34 cellular contexts compared by ENCODE assay signal in the genomic region with DNA sequence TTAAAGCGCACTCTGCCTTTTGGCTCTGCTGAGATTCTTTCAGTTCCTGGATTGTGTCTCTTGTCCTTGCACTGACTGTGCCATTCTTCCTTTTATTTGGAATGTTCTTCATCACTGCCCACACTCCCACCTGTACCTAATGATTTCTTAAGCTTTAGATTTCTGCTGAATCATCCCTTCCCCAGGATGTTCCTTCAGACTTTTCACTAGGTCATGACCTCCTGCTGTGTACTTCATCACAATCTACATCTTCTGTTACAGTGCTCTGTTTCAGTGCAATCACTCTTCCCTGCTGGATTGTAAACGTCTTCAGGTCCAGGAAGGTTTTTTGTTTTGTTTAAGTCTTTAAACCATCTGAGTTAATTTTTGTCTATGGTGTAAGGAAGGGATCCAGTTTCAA.
DNase-seq lines count a peak whose midpoint lies in the region; ATAC-seq and TF ChIP-seq lines count a peak whose summit lies in the region.
"Had no signal": no experiment of that assay in that cellular context is flagged by ENCODE, and none has a peak within 500 bp of the region (broad histone marks: within the 10 kb centered on the region; RNA-seq: fewer than 3 reads in every experiment).

No MANE protein-coding gene starts in this region.

- H2BK5ac ChIP-seq in mesenchymal stem cell (ENCODE audit: low read depth, low read length, poor library complexity, severe bottlenecking), result no peak overlapping the region

- no peak overlapping the region for H3K27ac ChIP-seq in endodermal cell (ENCODE audit: low read depth, low read length)
- peak overlapping the region; percentile 53 for H3K27ac ChIP-seq in mesenchymal stem cell (ENCODE audit: low read length, poor library complexity, severe bottlenecking)
- H3K27ac ChIP-seq: brain microvascular endothelial cell, coronary artery, esophagus squamous epithelium, gastrocnemius medialis, RWPE1, spleen, suprapubic skin, uterus had no signal

- H2BK12ac ChIP-seq in mesenchymal stem cell (ENCODE audit: low read length in 2 of 2), result no peak overlapping the region

- H3K27ac Mint-ChIP-seq in endodermal cell, result peak overlapping the region; percentile 59
- H3K27ac Mint-ChIP-seq: activated CD4-positive, alpha-beta T cell treated with anti-CD3 and anti-CD28 coated beads for 36 hours; activated T-cell treated with anti-CD3 and anti-CD28 coated beads, Interleukin-2, amount 50 U/mL, for 24 hours; stimulated activated memory B cell treated with anti-CD40 and anti-IgM and Interleukin-4, amounts not matched to agents 10 μg/mL and 1 μg/mL and 100 μg/mL, for 72 hours; T-helper 1 cell treated with Interleukin-12 subunit alpha and Interleukin-12 subunit beta and Interleukin-4 antibody, amounts not matched to agents 30 μg/mL and 1 μg/mL, for 36 hours had no signal

- no peak overlapping the region for H3K4ac ChIP-seq in mesenchymal stem cell (ENCODE audit: low read depth in 1 of 2, low read length in 2 of 2)

- no peak overlapping the region for H4K8ac ChIP-seq in mesenchymal stem cell (ENCODE audit: low read length)

- H3K79me1 ChIP-seq in mesenchymal stem cell (replicated peaks; ENCODE audit: low read length, poor library complexity, severe bottlenecking), result no peaks in the 10 kb centered on the region

- H3K9ac ChIP-seq in endodermal cell (ENCODE audit: extremely low read depth, low read length, poor library complexity, severe bottlenecking), result no peak overlapping the region
- H3K9ac ChIP-seq in mesenchymal stem cell (ENCODE audit: low read length), result no peak overlapping the region

- H3K4me1 ChIP-seq in endodermal cell (ENCODE audit: control insufficient read depth, insufficient read depth, low read length) (no peaks in the 10 kb centered on the region), mesenchymal stem cell (ENCODE audit: control insufficient read depth, insufficient read depth, low read depth, low read length) (no peaks in the 10 kb centered on the region)
- H3K4me1 ChIP-seq: esophagus squamous epithelium, gastrocnemius medialis, spleen, suprapubic skin, uterus had no signal

- no peak overlapping the region for H3K4me3 Mint-ChIP-seq in endodermal cell
- H3K4me3 Mint-ChIP-seq: activated CD4-positive, alpha-beta T cell treated with anti-CD3 and anti-CD28 coated beads for 36 hours; activated T-cell treated with anti-CD3 and anti-CD28 coated beads, Interleukin-2, amount 50 U/mL, for 24 hours; stimulated activated memory B cell treated with anti-CD40 and anti-IgM and Interleukin-4, amounts not matched to agents 10 μg/mL and 1 μg/mL and 100 μg/mL, for 72 hours; T-helper 1 cell treated with Interleukin-12 subunit alpha and Interleukin-12 subunit beta and Interleukin-4 antibody, amounts not matched to agents 30 μg/mL and 1 μg/mL, for 36 hours had no signal

- 70 to 100% methylated on average over 1 to 2 of the region's 2 CpGs for WGBS in endodermal cell (ENCODE audit: insufficient coverage in 1 of 2, insufficient read length in 1 of 2), 2 experiments
- 50% methylated on average over 2 of the region's 2 CpGs for WGBS in mesenchymal stem cell

- no peaks in the 10 kb centered on the region for H3K27me3 Mint-ChIP-seq in endodermal cell (ENCODE audit: insufficient read depth)

- H3K14ac ChIP-seq in mesenchymal stem cell (ENCODE audit: low read length in 2 of 2), result no peak overlapping the region

- no peaks in the 10 kb centered on the region for H3K27me3 ChIP-seq in endodermal cell (ENCODE audit: control insufficient read depth, insufficient read depth, low read length, poor library complexity, severe bottlenecking)
- no peaks in the 10 kb centered on the region for H3K27me3 ChIP-seq in mesenchymal stem cell (ENCODE audit: control insufficient read depth in 1 of 2, insufficient read depth in 1 of 2, low read length in 2 of 2)
- H3K27me3 ChIP-seq: brain microvascular endothelial cell, esophagus squamous epithelium, gastrocnemius medialis, spleen, suprapubic skin, uterus had no signal

- H2AK5ac ChIP-seq in mesenchymal stem cell (ENCODE audit: low read length, severe bottlenecking), result no peak overlapping the region

- H3K18ac ChIP-seq in mesenchymal stem cell (ENCODE audit: low read depth in 1 of 2, low read length in 2 of 2), result no peak overlapping the region

- no peak overlapping the region for H3K23ac ChIP-seq in mesenchymal stem cell (ENCODE audit: low read length in 2 of 2)

- no peak overlapping the region for H2BK15ac ChIP-seq in mesenchymal stem cell (ENCODE audit: low read depth, poor library complexity, severe bottlenecking)

- H3K4me3 ChIP-seq in endodermal cell (ENCODE audit: low read length) (no peak overlapping the region), mesenchymal stem cell (ENCODE audit: insufficient read depth in 1 of 2, low read depth in 1 of 2, low read length in 2 of 2) (no peak overlapping the region)
- H3K4me3 ChIP-seq: coronary artery, esophagus squamous epithelium, gastrocnemius medialis, GM12878, spleen, suprapubic skin, uterus had no signal

- DNase-seq in A172 (ENCODE audit: low spot score) (peak; percentile 26), HT1080 (ENCODE audit: low read depth) (peak; percentile 27), endodermal cell (no peak), mesenchymal stem cell (no peak), RKO (ENCODE audit: low spot score) (no peak), Kasumi-1 (lab: John Stamatoyannopoulos, UW) (no peak)
- DNase-seq: activated CD4-positive, alpha-beta T cell treated with anti-CD3 and anti-CD28 coated beads for 36 hours; activated naive CD4-positive, alpha-beta T cell; activated T-cell treated with anti-CD3 and anti-CD28 coated beads, Interleukin-2, amount 50 U/mL, for 24 hours; brain microvascular endothelial cell; C1 segment of cervical spinal cord; Calu3; DND-41; esophagus squamous epithelium; gastrocnemius medialis; hippocampal formation; KG1; kidney; NCI-H187; NCI-H226; NCI-H748 treated with DMSO at 0.1 percent for 48 hours; retina; spleen; stimulated activated CD4-positive, alpha-beta T cell treated with anti-CD3 and anti-CD28 coated beads, Interleukin-4, amount 100 ng/mL, for 1 hour; uterus had no signal

- H3K9me3 ChIP-seq in endodermal cell (ENCODE audit: control insufficient read depth, low read length) (no peaks in the 10 kb centered on the region), mesenchymal stem cell (ENCODE audit: control insufficient read depth, low read length) (no peaks in the 10 kb centered on the region)
- H3K9me3 ChIP-seq: esophagus squamous epithelium, gastrocnemius medialis, suprapubic skin, uterus had no signal

- H4K91ac ChIP-seq in mesenchymal stem cell (ENCODE audit: low read length), result no peak overlapping the region

- no peak overlapping the region for H2AFZ ChIP-seq in mesenchymal stem cell (ENCODE audit: low read depth, low read length)

- H3K4me2 ChIP-seq in mesenchymal stem cell (ENCODE audit: low read length, poor library complexity, severe bottlenecking), result no peak overlapping the region

- H3K9me3 Mint-ChIP-seq in endodermal cell, result peaks cover 7% of the 10 kb centered on the region

- ATAC-seq in HG03139 (IDR thresholded peaks at IDR 0.05; ENCODE audit: unreplicated experiment) (no peak), HG02678 (IDR thresholded peaks at IDR 0.05; ENCODE audit: unreplicated experiment) (no peak)
- ATAC-seq: activated CD4-positive, alpha-beta T cell treated with anti-CD3 and anti-CD28 coated beads for 36 hours; gastrocnemius medialis; GM12878; HCT116; stimulated activated memory B cell treated with anti-CD40 and anti-IgM and Interleukin-4, amounts not matched to agents 10 μg/mL and 1 μg/mL and 100 μg/mL, for 72 hours had no signal

- H2BK120ac ChIP-seq in mesenchymal stem cell (ENCODE audit: low read depth, low read length), result no peak overlapping the region

- peaks cover 4% of the 10 kb centered on the region for H3K36me3 Mint-ChIP-seq in endodermal cell (ENCODE audit: low read depth)
- H3K36me3 Mint-ChIP-seq: stimulated activated memory B cell treated with anti-CD40 and anti-IgM and Interleukin-4, amounts not matched to agents 10 μg/mL and 1 μg/mL and 100 μg/mL, for 72 hours had no signal

- no peak for TF ChIP-seq CTCF in endodermal cell (conservative IDR thresholded peaks at IDR 0.05)

- H3K36me3 ChIP-seq in endodermal cell (ENCODE audit: control insufficient read depth, insufficient read depth, low read length) (no peaks in the 10 kb centered on the region), mesenchymal stem cell (ENCODE audit: control insufficient read depth in 1 of 2, insufficient read depth in 2 of 2, low read depth in 1 of 2, low read length in 2 of 2) (no peaks in the 10 kb centered on the region)
- H3K36me3 ChIP-seq: brain microvascular endothelial cell, esophagus squamous epithelium, gastrocnemius medialis, spleen, suprapubic skin, uterus had no signal

- peaks cover 17% of the 10 kb centered on the region for H3K4me1 Mint-ChIP-seq in endodermal cell
- H3K4me1 Mint-ChIP-seq: activated CD4-positive, alpha-beta T cell treated with anti-CD3 and anti-CD28 coated beads for 36 hours; stimulated activated memory B cell treated with anti-CD40 and anti-IgM and Interleukin-4, amounts not matched to agents 10 μg/mL and 1 μg/mL and 100 μg/mL, for 72 hours had no signal

Comparison
In these comparisons a context has a peak if more than half of its experiments do, and no peak if none do; other contexts are left out.
1. DNase-seq: peak in A172 (single experiment) and HT1080 (single experiment); none in endodermal cell (single experiment), mesenchymal stem cell (single experiment), RKO (single experiment) and Kasumi-1 (0 of 2).